Comparison of ENCODE assay signal across 22 cellular contexts in genomic region chr5:54093081-54093492, GRCh38.
DNase-seq lines count a peak whose midpoint lies in the region; ATAC-seq, FAIRE-seq and TF ChIP-seq lines count a peak whose summit lies in the region.
"Had no signal": no experiment of that assay in that cellular context is flagged by ENCODE, and none has a peak within 500 bp of the region (broad histone marks: within the 10 kb centered on the region; RNA-seq: fewer than 3 reads in every experiment).

No MANE protein-coding gene starts in this region.

- DNase-seq in heart left ventricle (peak in 2 of 5 donors; percentile 7 to 24), Right ventricle myocardium inferior (ENCODE audit: missing footprints) (no peak), NCI-H1694 (lab: John Stamatoyannopoulos, UW) (peak; percentile 38), bronchial epithelial cell (ENCODE audit: low read depth) (peak; percentile 71), pons (ENCODE audit: low spot score) (peak; percentile 15), epidermal melanocyte (ENCODE audit: insufficient read length, low spot score) (no peak)
- DNase-seq in activated CD4-positive, alpha-beta memory T cell treated with anti-CD3 and anti-CD28 coated beads for 36 hours, result no peak
- DNase-seq: activated CD4-positive, alpha-beta T cell treated with anti-CD3 and anti-CD28 coated beads, Interleukin-2, amount 50 U/mL, for 48 hours; activated naive CD4-positive, alpha-beta T cell treated with anti-CD3 and anti-CD28 coated beads, Interleukin-2, amount 50 U/mL, for 16 hours; activated T-cell treated with anti-CD3 and anti-CD28 coated beads, Interleukin-2, amount 50 U/mL, for 24 hours; colonic mucosa; GF-D8; GM23248; naive thymus-derived CD8-positive, alpha-beta T cell; NCI-H774; psoas muscle; T-helper 1 cell had no signal

- intact Hi-C loops in heart left ventricle (cut with DNase I) (loop anchor here in 1 of 10 donors (10.0 kb wide), 1 partner anchor 122 kb away; no protein-coding TSS in a partner anchor), Right ventricle myocardium inferior (cut with DNase I) (no loop called here)
- intact Hi-C loops in activated CD4-positive, alpha-beta memory T cell treated with anti-CD3 and anti-CD28 coated beads for 36 hours (cut with micrococcal nuclease), result no loop called here

- no peaks in the 10 kb centered on the region for H3K36me3 Mint-ChIP-seq in activated CD4-positive, alpha-beta memory T cell treated with anti-CD3 and anti-CD28 coated beads for 36 hours

- 50 to 81% (median 65%) methylated on average over 1 of the region's 1 CpG for WGBS in heart left ventricle, 4 donors

- CTCF ChIA-PET in activated CD4-positive, alpha-beta memory T cell treated with anti-CD3 and anti-CD28 coated beads for 36 hours (lab: Charles Lee), result no interaction called here

- H3K4me3 Mint-ChIP-seq in activated CD4-positive, alpha-beta memory T cell treated with anti-CD3 and anti-CD28 coated beads for 36 hours, result no peak overlapping the region
- H3K4me3 Mint-ChIP-seq: activated T-cell treated with anti-CD3 and anti-CD28 coated beads, Interleukin-2, amount 50 U/mL, for 24 hours; naive thymus-derived CD8-positive, alpha-beta T cell had no signal

- no peaks in the 10 kb centered on the region for H3K27me3 Mint-ChIP-seq in activated CD4-positive, alpha-beta memory T cell treated with anti-CD3 and anti-CD28 coated beads for 36 hours
- H3K27me3 Mint-ChIP-seq: activated T-cell treated with anti-CD3 and anti-CD28 coated beads, Interleukin-2, amount 50 U/mL, for 24 hours; naive thymus-derived CD8-positive, alpha-beta T cell had no signal

- ATAC-seq in heart left ventricle, result peak in 3 of 4 donors; percentile 26 to 63 (median 56)
- ATAC-seq in Right ventricle myocardium inferior, result no peak
- ATAC-seq in GM19463 (IDR thresholded peaks at IDR 0.05; ENCODE audit: unreplicated experiment), result no peak
- ATAC-seq: naive thymus-derived CD8-positive, alpha-beta T cell; psoas muscle had no signal

- H3K27me3 ChIP-seq in heart left ventricle, result no peaks in the 10 kb centered on the region
- H3K27me3 ChIP-seq in bronchial epithelial cell (ENCODE audit: control insufficient read depth, insufficient read depth, low read length), result no peaks in the 10 kb centered on the region
- H3K27me3 ChIP-seq: colonic mucosa had no signal

- H3K4me1 Mint-ChIP-seq in activated CD4-positive, alpha-beta memory T cell treated with anti-CD3 and anti-CD28 coated beads for 36 hours (ENCODE audit: low read depth), result no peaks in the 10 kb centered on the region

- FAIRE-seq in bronchial epithelial cell (lab: Jason Lieb, UNC), result no peak
- FAIRE-seq: endothelial cell of umbilical vein, RCC 7860 had no signal

- no peaks in the 10 kb centered on the region for H3K9me3 Mint-ChIP-seq in activated CD4-positive, alpha-beta memory T cell treated with anti-CD3 and anti-CD28 coated beads for 36 hours
- H3K9me3 Mint-ChIP-seq: activated T-cell treated with anti-CD3 and anti-CD28 coated beads, Interleukin-2, amount 50 U/mL, for 24 hours; naive thymus-derived CD8-positive, alpha-beta T cell had no signal

- H3K4me3 ChIP-seq in heart left ventricle (no peak overlapping the region), bronchial epithelial cell (ENCODE audit: low read depth, low read length) (no peak overlapping the region)
- H3K4me3 ChIP-seq: colonic mucosa, GM23248, lung, psoas muscle had no signal

- H3K4me1 ChIP-seq in heart left ventricle, result peaks cover 0 to 16% (median 0%) of the 10 kb centered on the region in 12 donors
- H3K4me1 ChIP-seq: colonic mucosa, psoas muscle had no signal

- no peaks in the 10 kb centered on the region for H3K9me3 ChIP-seq in heart left ventricle
- H3K9me3 ChIP-seq: colonic mucosa, psoas muscle had no signal

- POLR2A ChIA-PET in activated CD4-positive, alpha-beta memory T cell treated with anti-CD3 and anti-CD28 coated beads for 36 hours (lab: Charles Lee), result no interaction called here

- TF ChIP-seq CTCF in heart left ventricle (IDR thresholded peaks at IDR 0.05) (no peak), bronchial epithelial cell (IDR thresholded peaks at IDR 0.05; ENCODE audit: insufficient read depth, low read length, severe bottlenecking) (no peak)

- TF ChIP-seq POLR2A in heart left ventricle (IDR thresholded peaks at IDR 0.05), result no peak

- no peak overlapping the region for H3K27ac Mint-ChIP-seq in activated CD4-positive, alpha-beta memory T cell treated with anti-CD3 and anti-CD28 coated beads for 36 hours
- H3K27ac Mint-ChIP-seq: activated T-cell treated with anti-CD3 and anti-CD28 coated beads, Interleukin-2, amount 50 U/mL, for 24 hours; naive thymus-derived CD8-positive, alpha-beta T cell had no signal

- no peaks in the 10 kb centered on the region for H3K36me3 ChIP-seq in heart left ventricle
- H3K36me3 ChIP-seq in bronchial epithelial cell (ENCODE audit: control insufficient read depth, insufficient read depth, low read length), result no peaks in the 10 kb centered on the region
- H3K36me3 ChIP-seq: colonic mucosa had no signal

- H3K27ac ChIP-seq in heart left ventricle, result no peak overlapping the region
- H3K27ac ChIP-seq: colonic mucosa, GM23248, HL-60, psoas muscle had no signal

Comparison
In these comparisons a context has a peak if more than half of its experiments do, and no peak if none do; other contexts are left out.
1. ATAC-seq: peak in heart left ventricle (3 of 4); none in Right ventricle myocardium inferior (single experiment) and GM19463 (single experiment).
2. DNase-seq: peak in NCI-H1694 (single experiment), bronchial epithelial cell (single experiment) and pons (single experiment); none in Right ventricle myocardium inferior (single experiment), epidermal melanocyte (single experiment) and activated CD4-positive, alpha-beta memory T cell treated with anti-CD3 and anti-CD28 coated beads for 36 hours (single experiment).